In genomic region chr7:114711244-114711643, GRCh38 we compare ENCODE assay signal across 19 cellular contexts.
DNase-seq lines count a peak whose midpoint lies in the region; ATAC-seq, FAIRE-seq and TF ChIP-seq lines count a peak whose summit lies in the region.
"Had no signal": no experiment of that assay in that cellular context is flagged by ENCODE, and none has a peak within 500 bp of the region (broad histone marks: within the 10 kb centered on the region; RNA-seq: fewer than 3 reads in every experiment).

No MANE protein-coding gene starts in this region.

- H3K9me3 Mint-ChIP-seq in activated CD8-positive, alpha-beta T cell treated with anti-CD3 and anti-CD28 coated beads for 36 hours = no peaks in the 10 kb centered on the region

- TF ChIP-seq EP300 in A549 (IDR thresholded peaks at IDR 0.05) = no peak

- peak overlapping the region; percentile 35 for H3K4me2 ChIP-seq in A549

- no peaks in the 10 kb centered on the region for H3K27me3 ChIP-seq in HUES64 (ENCODE audit: insufficient read depth, low read length)
- no peaks in the 10 kb centered on the region for H3K27me3 ChIP-seq in bronchial epithelial cell (ENCODE audit: control insufficient read depth, insufficient read depth, low read length)
- H3K27me3 ChIP-seq: SJSA1 had no signal

- H3K9ac ChIP-seq in HUES64 (ENCODE audit: low read depth, low read length) = no peak overlapping the region; the same call in 1 of the 2 replicates

- no peaks in the 10 kb centered on the region for H3K9me3 ChIP-seq in A549
- no peaks in the 10 kb centered on the region for H3K9me3 ChIP-seq in HUES64 (ENCODE audit: insufficient read depth, low read depth, low read length)
- H3K9me3 ChIP-seq: SJSA1 had no signal

- CTCF ChIA-PET in A549 (lab: Yijun Ruan, JAX) = no interaction called here
- CTCF ChIA-PET in activated CD8-positive, alpha-beta T cell treated with anti-CD3 and anti-CD28 coated beads for 36 hours (lab: Charles Lee) = no interaction called here

- H3K4me1 ChIP-seq in A549 (peaks cover 11% of the 10 kb centered on the region), HUES64 (ENCODE audit: insufficient read depth, low read length) (peaks cover 32% of the 10 kb centered on the region)
- H3K4me1 ChIP-seq: SJSA1 had no signal

- FAIRE-seq in A549 (lab: Jason Lieb, UNC) = no peak
- no peak for FAIRE-seq in bronchial epithelial cell (lab: Jason Lieb, UNC)
- FAIRE-seq: HepG2 had no signal

- WGBS in A549 (ENCODE audit: missing lambda C conversion rate) = 35% methylated on average over 4 of the region's 4 CpGs
- 44% methylated on average over 2 of the region's 4 CpGs for WGBS in HUES64

- no peaks in the 10 kb centered on the region for H3K4me1 Mint-ChIP-seq in activated CD8-positive, alpha-beta T cell treated with anti-CD3 and anti-CD28 coated beads for 36 hours (ENCODE audit: low read depth)

- no peak for TF ChIP-seq POLR2A in A549 (IDR thresholded peaks at IDR 0.05; ENCODE audit: low read length)

- H3K27ac Mint-ChIP-seq in activated CD8-positive, alpha-beta T cell treated with anti-CD3 and anti-CD28 coated beads for 36 hours = no peak overlapping the region

- ATAC-seq in A549 (no peak), GM19467 (IDR thresholded peaks at IDR 0.05; ENCODE audit: unreplicated experiment) (no peak)
- no peak for ATAC-seq in activated CD8-positive, alpha-beta T cell treated with anti-CD3 and anti-CD28 coated beads for 36 hours
- ATAC-seq: HepG2 had no signal

- intact Hi-C loops in activated CD8-positive, alpha-beta T cell treated with anti-CD3 and anti-CD28 coated beads for 36 hours (cut with micrococcal nuclease) = no loop called here

- POLR2A ChIA-PET in A549 (lab: Yijun Ruan, JAX) = no interaction called here
- POLR2A ChIA-PET in activated CD8-positive, alpha-beta T cell treated with anti-CD3 and anti-CD28 coated beads for 36 hours (lab: Charles Lee) = no interaction called here

- TF ChIP-seq CTCF in A549 (IDR thresholded peaks at IDR 0.05) (no peak), bronchial epithelial cell (IDR thresholded peaks at IDR 0.05; ENCODE audit: insufficient read depth, low read length, severe bottlenecking) (no peak)
- no peak for TF ChIP-seq CTCF in activated CD8-positive, alpha-beta T cell treated with anti-CD3 and anti-CD28 coated beads for 36 hours (IDR thresholded peaks at IDR 0.05)

- no peak overlapping the region for H3K27ac ChIP-seq in A549
- 0 out of 2 replicates have a peak overlapping the region, but pooled peaks have one; percentile 30 for H3K27ac ChIP-seq in HUES64 (ENCODE audit: low read depth, low read length)
- H3K27ac ChIP-seq: C4-2B, HL-60, RWPE1, SJSA1 had no signal

- H3K36me3 Mint-ChIP-seq in activated CD8-positive, alpha-beta T cell treated with anti-CD3 and anti-CD28 coated beads for 36 hours (ENCODE audit: low read depth) = no peaks in the 10 kb centered on the region

- H3K4me3 ChIP-seq in A549 (no peak overlapping the region), HUES64 (ENCODE audit: low read length) (no peak overlapping the region), bronchial epithelial cell (ENCODE audit: low read depth, low read length) (no peak overlapping the region)
- H3K4me3 ChIP-seq: SJSA1 had no signal

- peaks cover 3% of the 10 kb centered on the region for H3K27me3 Mint-ChIP-seq in activated CD8-positive, alpha-beta T cell treated with anti-CD3 and anti-CD28 coated beads for 36 hours

- TF ChIP-seq RAD21 in A549 (conservative IDR thresholded peaks at IDR 0.05 in 1 of 2, IDR thresholded peaks at IDR 0.05 in 1 of 2) = no peak

- no peaks in the 10 kb centered on the region for H3K36me3 ChIP-seq in HUES64 (ENCODE audit: insufficient read depth, low read length)
- H3K36me3 ChIP-seq in bronchial epithelial cell (ENCODE audit: control insufficient read depth, insufficient read depth, low read length) = no peaks in the 10 kb centered on the region
- H3K36me3 ChIP-seq: SJSA1 had no signal

- DNase-seq in A549 (ENCODE audit: low read depth in 1 of 2, low spot score in 1 of 2) (no peak), bronchial epithelial cell (ENCODE audit: low read depth) (peak; percentile 41), kidney tubule cell (ENCODE audit: low spot score) (peak; percentile 53), NCI-H1105 treated with DMSO at 0.1 percent for 48 hours (lab: John Stamatoyannopoulos, UW) (no peak), NCI-H2081 (lab: John Stamatoyannopoulos, UW) (no peak)
- no peak for DNase-seq in activated CD8-positive, alpha-beta T cell treated with anti-CD3 and anti-CD28 coated beads for 36 hours
- DNase-seq: 8988T, DMS153, NCI-H1417 treated with DMSO at 0.1 percent for 48 hours, NCI-H2029 treated with DMSO at 0.1 percent for 48 hours, NCI-H524 treated with DMSO at 0.1 percent for 48 hours, SW 1271 had no signal

- no peak overlapping the region for H3K4me3 Mint-ChIP-seq in activated CD8-positive, alpha-beta T cell treated with anti-CD3 and anti-CD28 coated beads for 36 hours

TF ChIP-seq in A549, 52 proteins besides CTCF, POLR2A, EP300 and RAD21:
- no peak for TF ChIP-seq NFE2L2 (conservative IDR thresholded peaks at IDR 0.05; ENCODE audit: low read length)
- no peak for TF ChIP-seq TFCP2L1 (CRISPR knock-in tag; IDR thresholded peaks at IDR 0.05)
- no peak for TF ChIP-seq RNF2 (IDR thresholded peaks at IDR 0.05; ENCODE audit: borderline replicate concordance, low read depth)
- no peak for TF ChIP-seq E2F6 (IDR thresholded peaks at IDR 0.05; ENCODE audit: borderline replicate concordance, low read depth)
- no peak for TF ChIP-seq MYC (IDR thresholded peaks at IDR 0.05; ENCODE audit: borderline replicate concordance, low read length)
- no peak for TF ChIP-seq HOXB13 (CRISPR knock-in tag; IDR thresholded peaks at IDR 0.05; ENCODE audit: low read depth)
- no peak for TF ChIP-seq EHF (CRISPR knock-in tag; IDR thresholded peaks at IDR 0.05)
- TF ChIP-seq BHLHE40 (IDR thresholded peaks at IDR 0.05; ENCODE audit: low read depth, low read length) = no peak
- no peak for TF ChIP-seq JUN (IDR thresholded peaks at IDR 0.05)
- TF ChIP-seq USF2 (IDR thresholded peaks at IDR 0.05) = no peak
- no peak for TF ChIP-seq REST (IDR thresholded peaks at IDR 0.05)
- no peak for TF ChIP-seq CEBPB (IDR thresholded peaks at IDR 0.05)
- no peak for TF ChIP-seq ZC3H11A (IDR thresholded peaks at IDR 0.05)

Comparison
In these comparisons a context has a peak if more than half of its experiments do, and no peak if none do; other contexts are left out.
1. DNase-seq: peak in bronchial epithelial cell (single experiment) and kidney tubule cell (single experiment); none in A549 (0 of 2), activated CD8-positive, alpha-beta T cell treated with anti-CD3 and anti-CD28 coated beads for 36 hours (single experiment), NCI-H1105 treated with DMSO at 0.1 percent for 48 hours (single experiment) and NCI-H2081 (0 of 2).